Comparison of ENCODE assay signal across 2 cellular contexts in the genomic region with DNA sequence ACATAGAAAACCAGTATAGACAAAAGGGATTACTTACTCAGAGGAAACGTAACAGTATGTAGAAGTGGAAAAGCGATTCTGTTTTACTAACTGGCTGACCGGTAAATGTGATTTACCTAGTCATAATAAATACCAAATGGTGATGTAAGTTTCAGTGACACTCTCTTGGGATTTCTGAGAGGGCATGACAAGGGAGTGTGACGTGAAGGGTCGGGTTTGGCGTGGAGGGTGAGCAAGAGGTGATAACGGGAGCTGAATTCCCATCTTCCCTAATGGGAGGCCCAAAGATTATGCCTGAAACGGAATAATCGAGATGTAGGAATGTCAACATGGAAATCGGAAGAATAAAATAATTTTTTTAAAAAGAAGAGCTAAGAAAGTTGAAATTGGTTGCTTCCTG.
TF ChIP-seq lines count a peak whose summit lies in the region.

No MANE protein-coding gene starts in this region.

TF ChIP-seq in HepG2, 621 proteins besides CTCF, POLR2A, EP300 and RAD21 (continued from another document):
- peak; percentile 56 for TF ChIP-seq CREB1 (IDR thresholded peaks at IDR 0.05)
- no peak for TF ChIP-seq CREB1 (CRISPR knock-in tag; IDR thresholded peaks at IDR 0.05)

TF ChIP-seq in GM23338, 12 proteins besides CTCF, POLR2A, EP300 and RAD21 (continued from another document):
- TF ChIP-seq ZNF114 (CRISPR knock-in tag; IDR thresholded peaks at IDR 0.05) (no peak), CREB1 (CRISPR knock-in tag; IDR thresholded peaks at IDR 0.05; ENCODE audit: low read depth) (no peak), JUNB (IDR thresholded peaks at IDR 0.05; ENCODE audit: unreplicated experiment) (no peak), POLR2AphosphoS5 (IDR thresholded peaks at IDR 0.05; ENCODE audit: low read depth) (no peak), NANOG (IDR thresholded peaks at IDR 0.05; ENCODE audit: borderline replicate concordance) (no peak), ZNF331 (CRISPR knock-in tag; IDR thresholded peaks at IDR 0.05; ENCODE audit: low read depth) (no peak), EZH2phosphoT487 (IDR thresholded peaks at IDR 0.05; ENCODE audit: unreplicated experiment) (no peak), EZH2 (IDR thresholded peaks at IDR 0.05; ENCODE audit: low read depth, unreplicated experiment) (no peak)
- TF ChIP-seq, protein P1, sequence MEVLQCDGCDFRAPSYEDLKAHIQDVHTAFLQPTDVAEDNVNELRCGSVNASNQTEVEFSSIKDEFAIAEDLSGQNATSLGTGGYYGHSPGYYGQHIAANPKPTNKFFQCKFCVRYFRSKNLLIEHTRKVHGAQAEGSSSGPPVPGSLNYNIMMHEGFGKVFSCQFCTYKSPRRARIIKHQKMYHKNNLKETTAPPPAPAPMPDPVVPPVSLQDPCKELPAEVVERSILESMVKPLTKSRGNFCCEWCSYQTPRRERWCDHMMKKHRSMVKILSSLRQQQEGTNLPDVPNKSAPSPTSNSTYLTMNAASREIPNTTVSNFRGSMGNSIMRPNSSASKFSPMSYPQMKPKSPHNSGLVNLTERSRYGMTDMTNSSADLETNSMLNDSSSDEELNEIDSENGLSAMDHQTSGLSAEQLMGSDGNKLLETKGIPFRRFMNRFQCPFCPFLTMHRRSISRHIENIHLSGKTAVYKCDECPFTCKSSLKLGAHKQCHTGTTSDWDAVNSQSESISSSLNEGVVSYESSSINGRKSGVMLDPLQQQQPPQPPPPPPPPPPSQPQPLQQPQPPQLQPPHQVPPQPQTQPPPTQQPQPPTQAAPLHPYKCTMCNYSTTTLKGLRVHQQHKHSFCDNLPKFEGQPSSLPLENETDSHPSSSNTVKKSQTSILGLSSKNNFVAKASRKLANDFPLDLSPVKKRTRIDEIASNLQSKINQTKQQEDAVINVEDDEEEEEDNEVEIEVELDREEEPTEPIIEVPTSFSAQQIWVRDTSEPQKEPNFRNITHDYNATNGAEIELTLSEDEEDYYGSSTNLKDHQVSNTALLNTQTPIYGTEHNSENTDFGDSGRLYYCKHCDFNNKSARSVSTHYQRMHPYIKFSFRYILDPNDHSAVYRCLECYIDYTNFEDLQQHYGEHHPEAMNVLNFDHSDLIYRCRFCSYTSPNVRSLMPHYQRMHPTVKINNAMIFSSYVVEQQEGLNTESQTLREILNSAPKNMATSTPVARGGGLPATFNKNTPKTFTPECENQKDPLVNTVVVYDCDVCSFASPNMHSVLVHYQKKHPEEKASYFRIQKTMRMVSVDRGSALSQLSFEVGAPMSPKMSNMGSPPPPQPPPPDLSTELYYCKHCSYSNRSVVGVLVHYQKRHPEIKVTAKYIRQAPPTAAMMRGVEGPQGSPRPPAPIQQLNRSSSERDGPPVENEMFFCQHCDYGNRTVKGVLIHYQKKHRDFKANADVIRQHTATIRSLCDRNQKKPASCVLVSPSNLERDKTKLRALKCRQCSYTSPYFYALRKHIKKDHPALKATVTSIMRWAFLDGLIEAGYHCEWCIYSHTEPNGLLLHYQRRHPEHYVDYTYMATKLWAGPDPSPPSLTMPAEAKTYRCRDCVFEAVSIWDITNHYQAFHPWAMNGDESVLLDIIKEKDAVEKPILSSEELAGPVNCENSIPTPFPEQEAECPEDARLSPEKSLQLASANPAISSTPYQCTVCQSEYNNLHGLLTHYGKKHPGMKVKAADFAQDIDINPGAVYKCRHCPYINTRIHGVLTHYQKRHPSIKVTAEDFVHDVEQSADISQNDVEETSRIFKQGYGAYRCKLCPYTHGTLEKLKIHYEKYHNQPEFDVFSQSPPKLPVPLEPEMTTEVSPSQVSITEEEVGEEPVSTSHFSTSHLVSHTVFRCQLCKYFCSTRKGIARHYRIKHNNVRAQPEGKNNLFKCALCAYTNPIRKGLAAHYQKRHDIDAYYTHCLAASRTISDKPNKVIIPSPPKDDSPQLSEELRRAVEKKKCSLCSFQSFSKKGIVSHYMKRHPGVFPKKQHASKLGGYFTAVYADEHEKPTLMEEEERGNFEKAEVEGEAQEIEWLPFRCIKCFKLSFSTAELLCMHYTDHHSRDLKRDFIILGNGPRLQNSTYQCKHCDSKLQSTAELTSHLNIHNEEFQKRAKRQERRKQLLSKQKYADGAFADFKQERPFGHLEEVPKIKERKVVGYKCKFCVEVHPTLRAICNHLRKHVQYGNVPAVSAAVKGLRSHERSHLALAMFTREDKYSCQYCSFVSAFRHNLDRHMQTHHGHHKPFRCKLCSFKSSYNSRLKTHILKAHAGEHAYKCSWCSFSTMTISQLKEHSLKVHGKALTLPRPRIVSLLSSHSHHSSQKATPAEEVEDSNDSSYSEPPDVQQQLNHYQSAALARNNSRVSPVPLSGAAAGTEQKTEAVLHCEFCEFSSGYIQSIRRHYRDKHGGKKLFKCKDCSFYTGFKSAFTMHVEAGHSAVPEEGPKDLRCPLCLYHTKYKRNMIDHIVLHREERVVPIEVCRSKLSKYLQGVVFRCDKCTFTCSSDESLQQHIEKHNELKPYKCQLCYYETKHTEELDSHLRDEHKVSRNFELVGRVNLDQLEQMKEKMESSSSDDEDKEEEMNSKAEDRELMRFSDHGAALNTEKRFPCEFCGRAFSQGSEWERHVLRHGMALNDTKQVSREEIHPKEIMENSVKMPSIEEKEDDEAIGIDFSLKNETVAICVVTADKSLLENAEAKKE (CRISPR knock-in tag; IDR thresholded peaks at IDR 0.05), result no peak
- TF ChIP-seq, protein P2, sequence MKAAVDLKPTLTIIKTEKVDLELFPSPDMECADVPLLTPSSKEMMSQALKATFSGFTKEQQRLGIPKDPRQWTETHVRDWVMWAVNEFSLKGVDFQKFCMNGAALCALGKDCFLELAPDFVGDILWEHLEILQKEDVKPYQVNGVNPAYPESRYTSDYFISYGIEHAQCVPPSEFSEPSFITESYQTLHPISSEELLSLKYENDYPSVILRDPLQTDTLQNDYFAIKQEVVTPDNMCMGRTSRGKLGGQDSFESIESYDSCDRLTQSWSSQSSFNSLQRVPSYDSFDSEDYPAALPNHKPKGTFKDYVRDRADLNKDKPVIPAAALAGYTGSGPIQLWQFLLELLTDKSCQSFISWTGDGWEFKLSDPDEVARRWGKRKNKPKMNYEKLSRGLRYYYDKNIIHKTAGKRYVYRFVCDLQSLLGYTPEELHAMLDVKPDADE (IDR thresholded peaks at IDR 0.05), result no peak
- TF ChIP-seq, protein P3, sequence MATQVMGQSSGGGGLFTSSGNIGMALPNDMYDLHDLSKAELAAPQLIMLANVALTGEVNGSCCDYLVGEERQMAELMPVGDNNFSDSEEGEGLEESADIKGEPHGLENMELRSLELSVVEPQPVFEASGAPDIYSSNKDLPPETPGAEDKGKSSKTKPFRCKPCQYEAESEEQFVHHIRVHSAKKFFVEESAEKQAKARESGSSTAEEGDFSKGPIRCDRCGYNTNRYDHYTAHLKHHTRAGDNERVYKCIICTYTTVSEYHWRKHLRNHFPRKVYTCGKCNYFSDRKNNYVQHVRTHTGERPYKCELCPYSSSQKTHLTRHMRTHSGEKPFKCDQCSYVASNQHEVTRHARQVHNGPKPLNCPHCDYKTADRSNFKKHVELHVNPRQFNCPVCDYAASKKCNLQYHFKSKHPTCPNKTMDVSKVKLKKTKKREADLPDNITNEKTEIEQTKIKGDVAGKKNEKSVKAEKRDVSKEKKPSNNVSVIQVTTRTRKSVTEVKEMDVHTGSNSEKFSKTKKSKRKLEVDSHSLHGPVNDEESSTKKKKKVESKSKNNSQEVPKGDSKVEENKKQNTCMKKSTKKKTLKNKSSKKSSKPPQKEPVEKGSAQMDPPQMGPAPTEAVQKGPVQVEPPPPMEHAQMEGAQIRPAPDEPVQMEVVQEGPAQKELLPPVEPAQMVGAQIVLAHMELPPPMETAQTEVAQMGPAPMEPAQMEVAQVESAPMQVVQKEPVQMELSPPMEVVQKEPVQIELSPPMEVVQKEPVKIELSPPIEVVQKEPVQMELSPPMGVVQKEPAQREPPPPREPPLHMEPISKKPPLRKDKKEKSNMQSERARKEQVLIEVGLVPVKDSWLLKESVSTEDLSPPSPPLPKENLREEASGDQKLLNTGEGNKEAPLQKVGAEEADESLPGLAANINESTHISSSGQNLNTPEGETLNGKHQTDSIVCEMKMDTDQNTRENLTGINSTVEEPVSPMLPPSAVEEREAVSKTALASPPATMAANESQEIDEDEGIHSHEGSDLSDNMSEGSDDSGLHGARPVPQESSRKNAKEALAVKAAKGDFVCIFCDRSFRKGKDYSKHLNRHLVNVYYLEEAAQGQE (IDR thresholded peaks at IDR 0.05; ENCODE audit: unreplicated experiment), result no peak
